In genomic region chr12:101719566-101719965, GRCh38 we compare ENCODE assay signal across 24 cellular contexts. TPM values are rescaled to one million over a fixed set of nuclear protein-coding genes. Genes with fewer than 3 reads are reported as not detected.
"Had no signal": no experiment of that assay in that cellular context is flagged by ENCODE, and none has a peak within 500 bp of the region (broad histone marks: within the 10 kb centered on the region; RNA-seq: fewer than 3 reads in every experiment).

No MANE protein-coding gene starts in this region.

- H3K9me3 ChIP-seq: gastroesophageal sphincter, heart left ventricle, prostate gland, right atrium auricular region, testis had no signal

- H3K27me3 Mint-ChIP-seq: activated naive CD8-positive, alpha-beta T cell; central memory CD8-positive, alpha-beta T cell; memory B cell; type B pancreatic cell had no signal

- H3K36me3 ChIP-seq: brain microvascular endothelial cell, prostate gland had no signal

- H3K4me1 Mint-ChIP-seq: central memory CD8-positive, alpha-beta T cell; stimulated activated effector memory CD8-positive, alpha-beta T cell treated with anti-CD3 and anti-CD28 coated beads, Interleukin-12 subunit alpha, Interleukin-12 subunit beta, amount 100 ng/mL, for 72 hours had no signal

- H3K27me3 ChIP-seq: brain microvascular endothelial cell, gastroesophageal sphincter, heart left ventricle, right atrium auricular region, testis had no signal

- H3K27ac Mint-ChIP-seq: activated naive CD8-positive, alpha-beta T cell; stimulated activated effector memory CD8-positive, alpha-beta T cell treated with anti-CD3 and anti-CD28 coated beads, Interleukin-12 subunit alpha, Interleukin-12 subunit beta, amount 100 ng/mL, for 72 hours; type B pancreatic cell had no signal

- FAIRE-seq: endothelial cell of umbilical vein had no signal

- H3K4me3 ChIP-seq: gastroesophageal sphincter, heart left ventricle, prostate gland, right atrium auricular region, testis had no signal

- H3K4me3 Mint-ChIP-seq: activated naive CD8-positive, alpha-beta T cell; central memory CD8-positive, alpha-beta T cell; memory B cell; stimulated activated effector memory CD8-positive, alpha-beta T cell treated with anti-CD3 and anti-CD28 coated beads, Interleukin-12 subunit alpha, Interleukin-12 subunit beta, amount 100 ng/mL, for 72 hours; type B pancreatic cell had no signal

- DNase-seq: activated CD4-positive, alpha-beta T cell treated with anti-CD3 and anti-CD28 coated beads for 1 hour; activated gamma-delta T cell treated with Interleukin-2 at 50 U/mL for 16 hours; amygdala; brain microvascular endothelial cell; cortex of kidney; effector memory CD4-positive, alpha-beta T cell; heart left ventricle; left ventricle myocardium superior; stimulated activated CD4-positive, alpha-beta T cell treated with anti-CD3 and anti-CD28 coated beads, Interleukin-15, amount 100 ng/mL, for 24 hours; stimulated activated CD4-positive, alpha-beta T cell treated with anti-CD3 and anti-CD28 coated beads, Interleukin-2, amount 100 ng/mL, for 48 hours; T-helper 2 cell; testis had no signal

- H3K27ac ChIP-seq: brain microvascular endothelial cell, gastroesophageal sphincter, heart left ventricle, prostate gland, right atrium auricular region, testis, VCaP had no signal

- ATAC-seq: gastroesophageal sphincter; heart left ventricle; left ventricle myocardium superior; stimulated activated effector memory CD8-positive, alpha-beta T cell treated with anti-CD3 and anti-CD28 coated beads, Interleukin-12 subunit alpha, Interleukin-12 subunit beta, amount 100 ng/mL, for 72 hours had no signal

- H3K4me1 ChIP-seq: prostate gland, right atrium auricular region had no signal

- H3K9me3 Mint-ChIP-seq: central memory CD8-positive, alpha-beta T cell; memory B cell; stimulated activated effector memory CD8-positive, alpha-beta T cell treated with anti-CD3 and anti-CD28 coated beads, Interleukin-12 subunit alpha, Interleukin-12 subunit beta, amount 100 ng/mL, for 72 hours; type B pancreatic cell had no signal

RNA-seq across cellular contexts. Expression of gene SYCP3, which starts 19.7 kb away (rescaled TPM):
- total RNA-seq: heart left ventricle, kidney epithelial cell, left ventricle myocardium superior, right atrium auricular region, skeletal muscle tissue had no signal
- polyA plus RNA-seq: endothelial cell of umbilical vein had no signal
